ENCODE assay signal across 14 cellular contexts in genomic region chrX:13762015-13762414, GRCh38. TPM values are rescaled to one million over a fixed set of nuclear protein-coding genes. Genes with fewer than 3 reads are reported as not detected.
"Had no signal": no experiment of that assay in that cellular context is flagged by ENCODE, and none has a peak within 500 bp of the region (broad histone marks: within the 10 kb centered on the region; RNA-seq: fewer than 3 reads in every experiment).

No MANE protein-coding gene starts in this region.

- H3K27ac Mint-ChIP-seq: activated CD4-positive, alpha-beta memory T cell treated with anti-CD3 and anti-CD28 coated beads, Interleukin-2, amount 10 ng/mL, durations not matched to agents 7 days and 5 days; activated naive CD8-positive, alpha-beta T cell treated with anti-CD3 and anti-CD28 coated beads for 36 hours had no signal

- H3K27me3 Mint-ChIP-seq: activated CD4-positive, alpha-beta memory T cell treated with anti-CD3 and anti-CD28 coated beads, Interleukin-2, amount 10 ng/mL, durations not matched to agents 7 days and 5 days; activated naive CD8-positive, alpha-beta T cell treated with anti-CD3 and anti-CD28 coated beads for 36 hours had no signal

- H3K79me2 ChIP-seq: hepatocyte had no signal

- H3K4me2 ChIP-seq: hepatocyte had no signal

- H3K27me3 ChIP-seq: hepatocyte, suprapubic skin had no signal

- DNase-seq: activated CD4-positive, alpha-beta memory T cell treated with anti-CD3 and anti-CD28 coated beads, Interleukin-2, amount 10 ng/mL, durations not matched to agents 7 days and 5 days; activated gamma-delta T cell treated with Interleukin-2 at 50 U/mL for 16 hours; activated naive CD8-positive, alpha-beta T cell treated with anti-CD3 and anti-CD28 coated beads for 36 hours; activated T-cell treated with anti-CD3 and anti-CD28 coated beads, Interleukin-2, amount 50 U/mL, for 72 hours; aorta; effector CD4-positive, alpha-beta T cell; psoas muscle; stimulated activated naive CD4-positive, alpha-beta T cell; SW 1271 had no signal

- H3K4me1 ChIP-seq: psoas muscle had no signal

- H3K27ac ChIP-seq: epithelial cell of prostate, hepatocyte, psoas muscle had no signal

- H3K9me3 ChIP-seq: psoas muscle, suprapubic skin had no signal

- H3K9me3 Mint-ChIP-seq: activated CD4-positive, alpha-beta memory T cell treated with anti-CD3 and anti-CD28 coated beads, Interleukin-2, amount 10 ng/mL, durations not matched to agents 7 days and 5 days; activated naive CD8-positive, alpha-beta T cell treated with anti-CD3 and anti-CD28 coated beads for 36 hours; activated T-cell treated with anti-CD3 and anti-CD28 coated beads, Interleukin-2, amount 50 U/mL, for 72 hours had no signal

- H3K4me3 Mint-ChIP-seq: activated CD4-positive, alpha-beta memory T cell treated with anti-CD3 and anti-CD28 coated beads, Interleukin-2, amount 10 ng/mL, durations not matched to agents 7 days and 5 days; activated naive CD8-positive, alpha-beta T cell treated with anti-CD3 and anti-CD28 coated beads for 36 hours; activated T-cell treated with anti-CD3 and anti-CD28 coated beads, Interleukin-2, amount 50 U/mL, for 72 hours; nephron had no signal

- H3K4me3 ChIP-seq: hepatocyte, psoas muscle, suprapubic skin had no signal

- ATAC-seq: psoas muscle, sciatic nerve had no signal

- H2AFZ ChIP-seq: hepatocyte had no signal

RNA-seq across cellular contexts. Expression of gene GPM6B, which starts 54.9 kb away (rescaled TPM):
- total RNA-seq: activated CD4-positive, alpha-beta memory T cell treated with anti-CD3 and anti-CD28 coated beads, Interleukin-2, amount 10 ng/mL, durations not matched to agents 7 days and 5 days; activated naive CD8-positive, alpha-beta T cell treated with anti-CD3 and anti-CD28 coated beads for 36 hours; activated T-cell treated with anti-CD3 and anti-CD28 coated beads, Interleukin-2, amount 50 U/mL, for 72 hours had no signal
